8 cellular contexts compared by ENCODE assay signal in the genomic region with DNA sequence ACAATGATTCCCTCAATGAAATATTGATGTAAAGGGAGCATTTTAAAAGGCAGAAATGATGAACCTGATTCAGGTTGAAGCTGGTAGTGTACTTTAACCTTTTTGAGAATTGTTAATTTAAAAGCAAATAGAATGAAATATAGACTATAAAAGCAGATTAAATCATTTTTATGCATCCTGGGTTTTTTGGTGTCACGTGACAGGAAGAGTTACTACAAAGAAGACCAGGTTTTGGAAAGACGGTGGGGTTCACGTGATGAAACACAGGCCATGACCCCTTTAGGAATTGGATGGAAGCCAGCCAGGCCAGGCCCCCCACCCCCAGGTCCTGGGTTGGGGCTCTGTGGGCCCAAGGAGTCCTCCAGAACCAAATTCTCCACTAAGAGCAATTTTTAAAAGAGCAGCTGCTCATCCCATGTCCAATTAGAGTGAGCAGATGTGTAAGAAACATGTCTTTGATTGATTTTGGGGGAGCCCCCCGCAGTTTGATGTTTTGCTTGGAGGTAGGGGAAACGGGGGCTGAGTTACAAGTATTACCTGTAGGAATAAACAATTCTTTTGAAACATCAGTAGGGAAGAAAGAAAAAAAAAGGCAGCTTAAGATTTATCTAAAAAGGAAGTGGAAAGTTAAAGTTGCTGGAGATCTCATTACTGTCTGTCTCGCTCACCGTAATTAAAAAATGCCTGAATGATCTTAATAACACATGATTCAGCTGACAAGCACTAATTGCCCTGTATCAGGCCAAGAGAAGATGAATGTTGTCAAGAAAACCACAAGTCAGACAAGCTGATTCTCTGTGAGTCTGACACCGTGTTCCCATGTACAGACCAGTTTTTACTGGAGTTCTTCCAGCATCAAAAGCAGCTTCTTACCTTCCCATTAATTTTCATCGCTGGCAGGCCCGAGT.
A peak's percentile ranks its signal among the peaks of the same experiment; 100 is the strongest.
DNase-seq lines count a peak whose midpoint lies in the region; ATAC-seq and TF ChIP-seq lines count a peak whose summit lies in the region.
"Had no signal": no experiment of that assay in that cellular context is flagged by ENCODE, and none has a peak within 500 bp of the region (broad histone marks: within the 10 kb centered on the region; RNA-seq: fewer than 3 reads in every experiment).

No MANE protein-coding gene starts in this region.

- H3K4me3 ChIP-seq in GM23338: no peak overlapping the region
- no peak overlapping the region for H3K4me3 ChIP-seq in SJSA1
- no peak overlapping the region for H3K4me3 ChIP-seq in skeletal muscle cell (ENCODE audit: low read depth, low read length)
- H3K4me3 ChIP-seq in MM.1S (ENCODE audit: low read length): no peak overlapping the region

- H3K9me3 ChIP-seq in SJSA1 (replicated peaks): no peaks in the 10 kb centered on the region; the same call in 1 of the 2 replicates
- H3K9me3 ChIP-seq in MM.1S (replicated peaks; ENCODE audit: insufficient read depth, low read length): no peaks in the 10 kb centered on the region

- H3K27me3 ChIP-seq in GM23338 (ENCODE audit: insufficient read depth) (no peaks in the 10 kb centered on the region), SJSA1 (replicated peaks) (no peaks in the 10 kb centered on the region), MM.1S (replicated peaks; ENCODE audit: insufficient read depth, low read length) (no peaks in the 10 kb centered on the region)

- no peak overlapping the region for H3K9ac ChIP-seq in MM.1S (ENCODE audit: low read length)

- H3K36me3 Mint-ChIP-seq in GM23338 (ENCODE audit: low read depth): 0 out of 3 replicates have a peak, but pooled peaks cover 1% of the 10 kb centered on the region

- H3K9me2 ChIP-seq in GM23338 (ENCODE audit: insufficient read depth) (no peaks in the 10 kb centered on the region), MM.1S (replicated peaks; ENCODE audit: insufficient read depth, low read length) (no peaks in the 10 kb centered on the region)

- no peak overlapping the region for H3K4me3 Mint-ChIP-seq in GM23338

- ATAC-seq in GM23338 (no peak), GM18520 (IDR thresholded peaks at IDR 0.05; ENCODE audit: unreplicated experiment) (no peak)

- H3K27ac ChIP-seq in GM23338 (ENCODE audit: low read depth) (peak overlapping the region; percentile 70; the same call in 1 of the 2 replicates), SJSA1 (peak overlapping the region; percentile 99), MM.1S (ENCODE audit: low read length) (no peak overlapping the region)

- peaks cover 59% of the 10 kb centered on the region for H3K4me1 ChIP-seq in GM23338 (ENCODE audit: insufficient read depth)
- H3K4me1 ChIP-seq in SJSA1 (replicated peaks): peaks cover 38% of the 10 kb centered on the region
- H3K4me1 ChIP-seq in MM.1S (ENCODE audit: low read length): peaks cover 20% of the 10 kb centered on the region

- H3K4me1 Mint-ChIP-seq in GM23338: peaks cover 77% of the 10 kb centered on the region

- H3F3A ChIP-seq in GM23338 (replicated peaks; ENCODE audit: low read depth) (0 out of 2 replicates have a peak, but pooled peaks cover 14% of the 10 kb centered on the region), MM.1S (ENCODE audit: insufficient read depth, low read length) (peaks cover 10% of the 10 kb centered on the region; the same call in 1 of the 2 replicates)

- peak overlapping the region; percentile 84 for H3K27ac Mint-ChIP-seq in GM23338

- peaks cover 4% of the 10 kb centered on the region for H3K27me3 Mint-ChIP-seq in GM23338 (ENCODE audit: insufficient read depth, low read depth, poor library complexity)

- DNase-seq in GM23338 (ENCODE audit: low spot score) (no peak), SJSA1 (ENCODE audit: low read depth in 1 of 2, low spot score in 2 of 2) (no peak), fibroblast of peridontal ligament (ENCODE audit: extremely low read depth) (peak; percentile 44), skeletal muscle cell (ENCODE audit: low read depth) (peak; percentile 54), MM.1S (no peak), AG08396 (ENCODE audit: low spot score) (no peak)
- DNase-seq: activated T-cell treated with anti-CD3 and anti-CD28 coated beads, Interleukin-2, amount 50 U/mL, for 1 hour had no signal

- H2AFZ ChIP-seq in GM23338 (no peak overlapping the region), MM.1S (ENCODE audit: low read length) (no peak overlapping the region)

- H3K4me2 ChIP-seq in GM23338 (no peak overlapping the region), MM.1S (ENCODE audit: low read depth, low read length) (no peak overlapping the region)

- TF ChIP-seq CTCF in GM23338 (conservative IDR thresholded peaks at IDR 0.05; ENCODE audit: low read depth in 2 of 2) (no peak; a peak in 1 of 4 replicates), MM.1S (IDR thresholded peaks at IDR 0.05; ENCODE audit: low read length) (no peak)

- no peaks in the 10 kb centered on the region for H3K9me3 Mint-ChIP-seq in GM23338

- no peaks in the 10 kb centered on the region for H3K36me3 ChIP-seq in GM23338 (ENCODE audit: insufficient read depth)
- H3K36me3 ChIP-seq in SJSA1: 0 out of 2 replicates have a peak, but pooled peaks cover 4% of the 10 kb centered on the region
- H3K36me3 ChIP-seq in MM.1S (replicated peaks; ENCODE audit: insufficient read depth, low read length): no peaks in the 10 kb centered on the region

- H4K20me1 ChIP-seq in GM23338 (replicated peaks; ENCODE audit: insufficient read depth) (peaks cover 66% of the 10 kb centered on the region), MM.1S (ENCODE audit: insufficient read depth, low read length) (no peaks in the 10 kb centered on the region; the same call in 1 of the 2 replicates)

- H3K79me2 ChIP-seq in GM23338 (replicated peaks; ENCODE audit: insufficient read depth) (peaks cover 100% of the 10 kb centered on the region), MM.1S (ENCODE audit: low read length) (peaks cover 92% of the 10 kb centered on the region)

TF ChIP-seq in GM23338, 12 proteins besides CTCF, POLR2A, EP300 and RAD21:
- no peak for TF ChIP-seq NANOG (IDR thresholded peaks at IDR 0.05; ENCODE audit: borderline replicate concordance)
- TF ChIP-seq EZH2 (IDR thresholded peaks at IDR 0.05; ENCODE audit: low read depth, unreplicated experiment): no peak
- TF ChIP-seq ZNF114 (CRISPR knock-in tag; IDR thresholded peaks at IDR 0.05): no peak
- no peak for TF ChIP-seq POLR2AphosphoS5 (IDR thresholded peaks at IDR 0.05; ENCODE audit: low read depth)
- no peak for TF ChIP-seq CREB1 (CRISPR knock-in tag; IDR thresholded peaks at IDR 0.05; ENCODE audit: low read depth)
- no peak for TF ChIP-seq STAT1 (IDR thresholded peaks at IDR 0.05; ENCODE audit: unreplicated experiment)
- no peak for TF ChIP-seq EZH2phosphoT487 (IDR thresholded peaks at IDR 0.05; ENCODE audit: unreplicated experiment)
- TF ChIP-seq, protein P1, sequence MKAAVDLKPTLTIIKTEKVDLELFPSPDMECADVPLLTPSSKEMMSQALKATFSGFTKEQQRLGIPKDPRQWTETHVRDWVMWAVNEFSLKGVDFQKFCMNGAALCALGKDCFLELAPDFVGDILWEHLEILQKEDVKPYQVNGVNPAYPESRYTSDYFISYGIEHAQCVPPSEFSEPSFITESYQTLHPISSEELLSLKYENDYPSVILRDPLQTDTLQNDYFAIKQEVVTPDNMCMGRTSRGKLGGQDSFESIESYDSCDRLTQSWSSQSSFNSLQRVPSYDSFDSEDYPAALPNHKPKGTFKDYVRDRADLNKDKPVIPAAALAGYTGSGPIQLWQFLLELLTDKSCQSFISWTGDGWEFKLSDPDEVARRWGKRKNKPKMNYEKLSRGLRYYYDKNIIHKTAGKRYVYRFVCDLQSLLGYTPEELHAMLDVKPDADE (IDR thresholded peaks at IDR 0.05): no peak
- TF ChIP-seq JUNB (IDR thresholded peaks at IDR 0.05; ENCODE audit: unreplicated experiment): no peak

Comparison
In these comparisons a context has a peak if more than half of its experiments do, and no peak if none do; other contexts are left out.
1. DNase-seq: peak in fibroblast of peridontal ligament (single experiment) and skeletal muscle cell (single experiment); none in GM23338 (single experiment), SJSA1 (0 of 2), MM.1S (single experiment) and AG08396 (single experiment).